ENCODE assay signal across 8 cellular contexts in genomic region chr15:75348563-75349350, GRCh38. TPM values are rescaled to one million over a fixed set of nuclear protein-coding genes. Genes with fewer than 3 reads are reported as not detected.
A peak's percentile ranks its signal among the peaks of the same experiment; 100 is the strongest.
DNase-seq lines count a peak whose midpoint lies in the region; ATAC-seq and TF ChIP-seq lines count a peak whose summit lies in the region.

No MANE protein-coding gene starts in this region.

- TF ChIP-seq CTCF in left ventricle myocardium inferior (IDR thresholded peaks at IDR 0.05; ENCODE audit: borderline replicate concordance), result no peak

- intact Hi-C loops in left ventricle myocardium inferior (cut with micrococcal nuclease) (no loop called here), sciatic nerve (cut with DNase I) (no loop called here)

- peaks cover 39% of the 10 kb centered on the region for H3K4me1 Mint-ChIP-seq in activated CD4-positive, alpha-beta memory T cell treated with anti-CD3 and anti-CD28 coated beads, Interleukin-2, amount 10 ng/mL, durations not matched to agents 7 days and 5 days

- H3K4me1 ChIP-seq in left ventricle myocardium inferior, result peaks cover 32% of the 10 kb centered on the region

- H3K9me3 ChIP-seq in left ventricle myocardium inferior (replicated peaks), result no peaks in the 10 kb centered on the region

- peak overlapping the region; percentile 99 for H3K27ac Mint-ChIP-seq in activated CD4-positive, alpha-beta memory T cell treated with anti-CD3 and anti-CD28 coated beads, Interleukin-2, amount 10 ng/mL, durations not matched to agents 7 days and 5 days

- CTCF ChIA-PET in activated CD4-positive, alpha-beta memory T cell treated with anti-CD3 and anti-CD28 coated beads, Interleukin-2, amount 10 ng/mL, durations not matched to agents 7 days and 5 days (lab: Charles Lee), result interaction anchor here (0.8 to 1.1 kb wide), 2 partner anchors 18 to 19 kb away, joined by 3 to 5 read pairs; no protein-coding TSS in a partner anchor
- CTCF ChIA-PET in HEK293T (lab: Yijun Ruan, JAX), result interaction anchor here (1.8 kb wide), 1 partner anchor 20 kb away, joined by 9 read pairs; the partner anchor contains the start of gene MAN2C1

- H3K36me3 ChIP-seq in left ventricle myocardium inferior, result no peaks in the 10 kb centered on the region

- H3K4me3 Mint-ChIP-seq in activated CD4-positive, alpha-beta memory T cell treated with anti-CD3 and anti-CD28 coated beads, Interleukin-2, amount 10 ng/mL, durations not matched to agents 7 days and 5 days, result no peak overlapping the region

- POLR2A ChIA-PET in activated CD4-positive, alpha-beta memory T cell treated with anti-CD3 and anti-CD28 coated beads, Interleukin-2, amount 10 ng/mL, durations not matched to agents 7 days and 5 days (lab: Charles Lee), result interaction anchor here (0.6 to 9.5 kb wide), 7 partner anchors 11 to 107 kb away, joined by 3 to 89 read pairs (median 6); partner anchors contain the start of genes COMMD4 and MAN2C1
- POLR2A ChIA-PET in HEK293T (lab: Yijun Ruan, JAX), result interaction anchor here (0.6 to 4.8 kb wide), 8 partner anchors 12 to 409 kb away, joined by 3 to 36 read pairs (median 6); partner anchors contain the start of genes COMMD4, IMP3, MAN2C1 and SIN3A

- H3K27me3 Mint-ChIP-seq in activated CD4-positive, alpha-beta memory T cell treated with anti-CD3 and anti-CD28 coated beads, Interleukin-2, amount 10 ng/mL, durations not matched to agents 7 days and 5 days, result peaks cover 25% of the 10 kb centered on the region

- DNase-seq in DMS 273 (lab: John Stamatoyannopoulos, UW; ENCODE audit: unreplicated experiment) (peak; percentile 55), DMS 273 treated with DMSO at 0.1 percent for 48 hours (lab: John Stamatoyannopoulos, UW) (no peak), left ventricle myocardium inferior (no peak), sciatic nerve (ENCODE audit: low spot score) (no peak), hippocampal formation (lab: John Stamatoyannopoulos, UW) (no peak), HEK293T (ENCODE audit: extremely low spot score) (no peak), NOMO-1 treated with DMSO at 0.1 percent for 48 hours (lab: John Stamatoyannopoulos, UW; ENCODE audit: unreplicated experiment) (no peak)
- no peak for DNase-seq in activated CD4-positive, alpha-beta memory T cell treated with anti-CD3 and anti-CD28 coated beads, Interleukin-2, amount 10 ng/mL, durations not matched to agents 7 days and 5 days

- ATAC-seq in sciatic nerve, result peak; percentile 14

- H3K27me3 ChIP-seq in left ventricle myocardium inferior (ENCODE audit: low read depth), result no peaks in the 10 kb centered on the region

- peaks cover 56% of the 10 kb centered on the region for H3K36me3 Mint-ChIP-seq in activated CD4-positive, alpha-beta memory T cell treated with anti-CD3 and anti-CD28 coated beads, Interleukin-2, amount 10 ng/mL, durations not matched to agents 7 days and 5 days (ENCODE audit: low read depth)

- H3K4me3 ChIP-seq in left ventricle myocardium inferior, result peak overlapping the region; percentile 88

- H3K27ac ChIP-seq in left ventricle myocardium inferior (replicated peaks), result peak overlapping the region; percentile 79

- peaks cover 18% of the 10 kb centered on the region for H3K9me3 Mint-ChIP-seq in activated CD4-positive, alpha-beta memory T cell treated with anti-CD3 and anti-CD28 coated beads, Interleukin-2, amount 10 ng/mL, durations not matched to agents 7 days and 5 days

TF ChIP-seq in HEK293T, 16 proteins besides CTCF, POLR2A, EP300 and RAD21:
- no peak for TF ChIP-seq ARNT (IDR thresholded peaks at IDR 0.05)
- TF ChIP-seq BHLHE40 (IDR thresholded peaks at IDR 0.05; ENCODE audit: borderline replicate concordance), result no peak
- no peak for TF ChIP-seq HDGF (IDR thresholded peaks at IDR 0.05; ENCODE audit: borderline replicate concordance)
- TF ChIP-seq FOXM1 (IDR thresholded peaks at IDR 0.05; ENCODE audit: borderline replicate concordance), result no peak
- TF ChIP-seq ZNF384 (IDR thresholded peaks at IDR 0.05), result no peak

RNA-seq across cellular contexts. Expression of gene NEIL1, which starts 1.9 kb away (rescaled TPM):
- 1 to 10 TPM; 6.9 to 7.0 TPM for total RNA-seq in activated CD4-positive, alpha-beta memory T cell treated with anti-CD3 and anti-CD28 coated beads, Interleukin-2, amount 10 ng/mL, durations not matched to agents 7 days and 5 days
- total RNA-seq in left ventricle myocardium inferior, result 8.2 TPM
- total RNA-seq in sciatic nerve, result 51.6 TPM

RNA-seq across cellular contexts. Expression of gene COMMD4, which starts 12.9 kb away (rescaled TPM):
- total RNA-seq in activated CD4-positive, alpha-beta memory T cell treated with anti-CD3 and anti-CD28 coated beads, Interleukin-2, amount 10 ng/mL, durations not matched to agents 7 days and 5 days, result 10 to 100 TPM; 87.8 to 91.0 TPM
- 36.4 TPM for total RNA-seq in left ventricle myocardium inferior
- 36.8 TPM for total RNA-seq in sciatic nerve

RNA-seq across cellular contexts. Expression of gene MAN2C1, which starts 19.6 kb away (rescaled TPM):
- total RNA-seq in activated CD4-positive, alpha-beta memory T cell treated with anti-CD3 and anti-CD28 coated beads, Interleukin-2, amount 10 ng/mL, durations not matched to agents 7 days and 5 days, result 100 to 1,000 TPM; 174 to 196 TPM
- total RNA-seq in left ventricle myocardium inferior (114 TPM), sciatic nerve (231 TPM)
